In genomic region chr10:97522937-97523336, GRCh38 we compare ENCODE assay signal across 23 cellular contexts. TPM values are rescaled to one million over a fixed set of nuclear protein-coding genes. Genes with fewer than 3 reads are reported as not detected.
"Had no signal": no experiment of that assay in that cellular context is flagged by ENCODE, and none has a peak within 500 bp of the region (broad histone marks: within the 10 kb centered on the region; RNA-seq: fewer than 3 reads in every experiment).

No MANE protein-coding gene starts in this region.

- H3K4me3 Mint-ChIP-seq: naive thymus-derived CD4-positive, alpha-beta T cell had no signal

- H3K9me3 ChIP-seq: ovary, right atrium auricular region, sigmoid colon, suprapubic skin, tibial artery, upper lobe of right lung, vagina had no signal

- H3K36me3 ChIP-seq: ovary, right atrium auricular region, sigmoid colon, suprapubic skin, tibial artery, upper lobe of right lung, vagina had no signal

- H3K36me3 Mint-ChIP-seq: naive thymus-derived CD4-positive, alpha-beta T cell had no signal

- H3K4me3 ChIP-seq: dorsolateral prefrontal cortex, ovary, right atrium auricular region, sigmoid colon, skin epidermis, suprapubic skin, tibial artery, upper lobe of right lung, vagina had no signal

- H3K4me1 Mint-ChIP-seq: naive thymus-derived CD4-positive, alpha-beta T cell had no signal

- FAIRE-seq: frontal cortex, kidney had no signal

- H3K27me3 ChIP-seq: dorsolateral prefrontal cortex, ovary, right atrium auricular region, sigmoid colon, suprapubic skin, tibial artery, upper lobe of right lung, vagina had no signal

- ATAC-seq: esophagus mucosa; naive thymus-derived CD4-positive, alpha-beta T cell; upper lobe of right lung had no signal

- DNase-seq: cortex of kidney; dorsolateral prefrontal cortex; effector CD8-positive, alpha-beta T cell; kidney; left cardiac atrium; mammary epithelial cell; naive thymus-derived CD4-positive, alpha-beta T cell; ovary; sigmoid colon; stimulated activated CD4-positive, alpha-beta T cell treated with anti-CD3 and anti-CD28 coated beads, Interleukin-2, amount 100 ng/mL, for 24 hours; stimulated activated naive CD4-positive, alpha-beta T cell; tibial artery; upper lobe of right lung had no signal

- H3K9me3 Mint-ChIP-seq: naive thymus-derived CD4-positive, alpha-beta T cell had no signal

- H3K27ac ChIP-seq: dorsolateral prefrontal cortex, ovary, sigmoid colon, skin epidermis, suprapubic skin, tibial artery, upper lobe of right lung, vagina had no signal

RNA-seq across cellular contexts. Expression of gene ANKRD2, which starts 49.6 kb away (rescaled TPM):
- total RNA-seq: frontal cortex, glomerular endothelial cell, liver, mesenteric fat pad, mononuclear cell, vagina had no signal
